In genomic region chr22:32655068-32655467, GRCh38 we compare ENCODE assay signal across 35 cellular contexts.
"Had no signal": no experiment of that assay in that cellular context is flagged by ENCODE, and none has a peak within 500 bp of the region (broad histone marks: within the 10 kb centered on the region; RNA-seq: fewer than 3 reads in every experiment).

No MANE protein-coding gene starts in this region.

- H3K4me2 ChIP-seq: KMS-11 had no signal

- DNase-seq: Karpas-422, Kasumi-1, MG63, MM.1S, MV-4-11, NCI-H1048, NCI-H1092, NCI-H1092 treated with DMSO at 0.1 percent for 48 hours, NCI-H1105, NCI-H1105 treated with DMSO at 0.1 percent for 48 hours, NCI-H1417, NCI-H1417 treated with DMSO at 0.1 percent for 48 hours, NCI-H1436, NCI-H1436 treated with DMSO at 0.1 percent for 48 hours, NCI-H146, NCI-H1694, NCI-H1694 treated with DMSO at 0.1 percent for 48 hours, NCI-H187, NCI-H187 treated with DMSO at 0.1 percent for 48 hours, NCI-H1930, NCI-H2029, NCI-H2029 treated with DMSO at 0.1 percent for 48 hours, NCI-H2081, NCI-H2081 treated with DMSO at 0.1 percent for 48 hours, NCI-H2107, NCI-H2171, NCI-H2171 treated with DMSO at 0.1 percent for 48 hours, NCI-H2227 treated with DMSO at 0.1 percent for 48 hours, NCI-H226, NCI-H345, NCI-H446, NCI-H446 treated with DMSO at 0.1 percent for 48 hours, NCI-H510A, NCI-H510A treated with DMSO at 0.1 percent for 48 hours had no signal

- H3K36me3 ChIP-seq: MG63 had no signal

- H3K27ac ChIP-seq: KMS-11 had no signal

- H3K9me3 ChIP-seq: MG63 had no signal

- H3K4me3 ChIP-seq: MG63 had no signal

- H3K9ac ChIP-seq: KMS-11 had no signal
